17 cellular contexts compared by ENCODE assay signal in genomic region chr11:36399745-36400144, GRCh38.
DNase-seq lines count a peak whose midpoint lies in the region; ATAC-seq and TF ChIP-seq lines count a peak whose summit lies in the region.
"Had no signal": no experiment of that assay in that cellular context is flagged by ENCODE, and none has a peak within 500 bp of the region (broad histone marks: within the 10 kb centered on the region; RNA-seq: fewer than 3 reads in every experiment).

No MANE protein-coding gene starts in this region.

- no peak for DNase-seq in activated T-cell treated with anti-CD3 and anti-CD28 coated beads, Interleukin-2, amount 50 U/mL, for 72 hours
- DNase-seq in activated T-cell treated with anti-CD3 and anti-CD28 coated beads, Interleukin-2, amount 50 U/mL, for 24 hours = no peak
- DNase-seq in activated naive CD8-positive, alpha-beta T cell treated with anti-CD3 and anti-CD28 coated beads, Interleukin-2, amount 50 U/mL, for 24 hours = no peak
- DNase-seq in hepatocyte (ENCODE audit: low spot score) (peak; percentile 29), medulla oblongata (ENCODE audit: extremely low spot score) (no peak)
- no peak for DNase-seq in stimulated activated effector memory CD8-positive, alpha-beta T cell treated with anti-CD3 and anti-CD28 coated beads, Interleukin-12 subunit alpha, Interleukin-12 subunit beta, amount 100 ng/mL, for 72 hours (ENCODE audit: low spot score in 2 of 2)
- DNase-seq in CD4-positive, alpha-beta T cell = no peak
- DNase-seq: C1 segment of cervical spinal cord, COR-L47, DMS153, NCI-H1092, NCI-H146, NCI-H2081, NCI-H748 treated with DMSO at 0.1 percent for 48 hours had no signal

- H2AFZ ChIP-seq in hepatocyte = no peak overlapping the region

- H3K9me3 Mint-ChIP-seq in activated T-cell treated with anti-CD3 and anti-CD28 coated beads, Interleukin-2, amount 50 U/mL, for 72 hours = no peaks in the 10 kb centered on the region
- no peaks in the 10 kb centered on the region for H3K9me3 Mint-ChIP-seq in activated T-cell treated with anti-CD3 and anti-CD28 coated beads, Interleukin-2, amount 50 U/mL, for 24 hours
- no peaks in the 10 kb centered on the region for H3K9me3 Mint-ChIP-seq in activated naive CD8-positive, alpha-beta T cell treated with anti-CD3 and anti-CD28 coated beads, Interleukin-2, amount 50 U/mL, for 24 hours
- H3K9me3 Mint-ChIP-seq in stimulated activated effector memory CD8-positive, alpha-beta T cell treated with anti-CD3 and anti-CD28 coated beads, Interleukin-12 subunit alpha, Interleukin-12 subunit beta, amount 100 ng/mL, for 72 hours = no peaks in the 10 kb centered on the region
- no peaks in the 10 kb centered on the region for H3K9me3 Mint-ChIP-seq in CD4-positive, alpha-beta T cell

- no peaks in the 10 kb centered on the region for H4K20me1 ChIP-seq in hepatocyte (ENCODE audit: insufficient read depth, poor library complexity, severe bottlenecking)

- H3K4me1 ChIP-seq in hepatocyte (ENCODE audit: insufficient read depth) = peaks cover 7% of the 10 kb centered on the region

- H3K4me1 Mint-ChIP-seq in activated T-cell treated with anti-CD3 and anti-CD28 coated beads, Interleukin-2, amount 50 U/mL, for 72 hours (ENCODE audit: low read depth) = peaks cover 32% of the 10 kb centered on the region
- peaks cover 24% of the 10 kb centered on the region for H3K4me1 Mint-ChIP-seq in activated T-cell treated with anti-CD3 and anti-CD28 coated beads, Interleukin-2, amount 50 U/mL, for 24 hours (ENCODE audit: low read depth)
- H3K4me1 Mint-ChIP-seq in activated naive CD8-positive, alpha-beta T cell treated with anti-CD3 and anti-CD28 coated beads, Interleukin-2, amount 50 U/mL, for 24 hours = peaks cover 35% of the 10 kb centered on the region
- H3K4me1 Mint-ChIP-seq in stimulated activated effector memory CD8-positive, alpha-beta T cell treated with anti-CD3 and anti-CD28 coated beads, Interleukin-12 subunit alpha, Interleukin-12 subunit beta, amount 100 ng/mL, for 72 hours = peaks cover 54% of the 10 kb centered on the region
- H3K4me1 Mint-ChIP-seq in CD4-positive, alpha-beta T cell (ENCODE audit: low read depth) = peaks cover 19% of the 10 kb centered on the region

- H3K36me3 Mint-ChIP-seq in activated T-cell treated with anti-CD3 and anti-CD28 coated beads, Interleukin-2, amount 50 U/mL, for 72 hours (ENCODE audit: insufficient read depth in 2 of 2) = peaks cover 2 to 3% of the 10 kb centered on the region in 2 donors
- peaks cover 35% of the 10 kb centered on the region for H3K36me3 Mint-ChIP-seq in activated T-cell treated with anti-CD3 and anti-CD28 coated beads, Interleukin-2, amount 50 U/mL, for 24 hours (ENCODE audit: low read depth)
- H3K36me3 Mint-ChIP-seq in activated naive CD8-positive, alpha-beta T cell treated with anti-CD3 and anti-CD28 coated beads, Interleukin-2, amount 50 U/mL, for 24 hours (ENCODE audit: low read depth) = peaks cover 18% of the 10 kb centered on the region
- H3K36me3 Mint-ChIP-seq in stimulated activated effector memory CD8-positive, alpha-beta T cell treated with anti-CD3 and anti-CD28 coated beads, Interleukin-12 subunit alpha, Interleukin-12 subunit beta, amount 100 ng/mL, for 72 hours = peaks cover 100% of the 10 kb centered on the region
- H3K36me3 Mint-ChIP-seq in CD4-positive, alpha-beta T cell (ENCODE audit: low read depth) = peaks cover 4% of the 10 kb centered on the region

- H3K36me3 ChIP-seq in hepatocyte (replicated peaks; ENCODE audit: insufficient read depth, low read depth) = no peaks in the 10 kb centered on the region

- no peak for ATAC-seq in activated T-cell treated with anti-CD3 and anti-CD28 coated beads, Interleukin-2, amount 50 U/mL, for 72 hours (replicated peaks in 1 of 2)
- ATAC-seq in activated naive CD8-positive, alpha-beta T cell treated with anti-CD3 and anti-CD28 coated beads, Interleukin-2, amount 50 U/mL, for 24 hours = no peak
- ATAC-seq in stimulated activated effector memory CD8-positive, alpha-beta T cell treated with anti-CD3 and anti-CD28 coated beads, Interleukin-12 subunit alpha, Interleukin-12 subunit beta, amount 100 ng/mL, for 72 hours = no peak
- ATAC-seq in GM21619 (IDR thresholded peaks at IDR 0.05; ENCODE audit: unreplicated experiment) = no peak
- ATAC-seq in CD4-positive, alpha-beta T cell (ENCODE audit: poor library complexity) = no peak
- ATAC-seq: A549 had no signal

- CTCF ChIA-PET in CD4-positive, alpha-beta T cell (lab: Charles Lee) = no interaction called here

- no peaks in the 10 kb centered on the region for H3K9me3 ChIP-seq in hepatocyte (ENCODE audit: low read depth)
- no peaks in the 10 kb centered on the region for H3K9me3 ChIP-seq in CD4-positive, alpha-beta T cell (ENCODE audit: control insufficient read depth, low read length)
- H3K9me3 ChIP-seq: A549 had no signal

- intact Hi-C loops in CD4-positive, alpha-beta T cell (cut with DNase I, micrococcal nuclease) = no loop called here

- no peak for TF ChIP-seq CTCF in hepatocyte (IDR thresholded peaks at IDR 0.05; ENCODE audit: poor library complexity)
- no peak for TF ChIP-seq CTCF in CD4-positive, alpha-beta T cell (IDR thresholded peaks at IDR 0.05)

- H3K27ac ChIP-seq in hepatocyte = peak overlapping the region; percentile 2
- no peak overlapping the region for H3K27ac ChIP-seq in CD4-positive, alpha-beta T cell (ENCODE audit: low read depth, low read length)
- H3K27ac ChIP-seq: A549, RWPE1 had no signal

- no peaks in the 10 kb centered on the region for H3K27me3 Mint-ChIP-seq in activated T-cell treated with anti-CD3 and anti-CD28 coated beads, Interleukin-2, amount 50 U/mL, for 72 hours (ENCODE audit: low read depth)
- H3K27me3 Mint-ChIP-seq in activated T-cell treated with anti-CD3 and anti-CD28 coated beads, Interleukin-2, amount 50 U/mL, for 24 hours = no peaks in the 10 kb centered on the region
- peaks cover 15% of the 10 kb centered on the region for H3K27me3 Mint-ChIP-seq in activated naive CD8-positive, alpha-beta T cell treated with anti-CD3 and anti-CD28 coated beads, Interleukin-2, amount 50 U/mL, for 24 hours
- H3K27me3 Mint-ChIP-seq in CD4-positive, alpha-beta T cell = no peaks in the 10 kb centered on the region

- H3K4me3 ChIP-seq in hepatocyte = no peak overlapping the region
- H3K4me3 ChIP-seq: A549 had no signal

- 94% methylated on average over 5 of the region's 5 CpGs for WGBS in hepatocyte (ENCODE audit: low lambda C conversion rate, missing lambda C conversion rate)

- peak overlapping the region; percentile 58 for H3K27ac Mint-ChIP-seq in activated T-cell treated with anti-CD3 and anti-CD28 coated beads, Interleukin-2, amount 50 U/mL, for 72 hours
- H3K27ac Mint-ChIP-seq in activated T-cell treated with anti-CD3 and anti-CD28 coated beads, Interleukin-2, amount 50 U/mL, for 24 hours = no peak overlapping the region
- H3K27ac Mint-ChIP-seq in activated naive CD8-positive, alpha-beta T cell treated with anti-CD3 and anti-CD28 coated beads, Interleukin-2, amount 50 U/mL, for 24 hours = peak overlapping the region; percentile 4
- peak overlapping the region; percentile 82 for H3K27ac Mint-ChIP-seq in stimulated activated effector memory CD8-positive, alpha-beta T cell treated with anti-CD3 and anti-CD28 coated beads, Interleukin-12 subunit alpha, Interleukin-12 subunit beta, amount 100 ng/mL, for 72 hours
- no peak overlapping the region for H3K27ac Mint-ChIP-seq in CD4-positive, alpha-beta T cell

- H3K4me3 Mint-ChIP-seq in activated T-cell treated with anti-CD3 and anti-CD28 coated beads, Interleukin-2, amount 50 U/mL, for 72 hours = no peak overlapping the region
- H3K4me3 Mint-ChIP-seq in activated T-cell treated with anti-CD3 and anti-CD28 coated beads, Interleukin-2, amount 50 U/mL, for 24 hours = no peak overlapping the region
- no peak overlapping the region for H3K4me3 Mint-ChIP-seq in activated naive CD8-positive, alpha-beta T cell treated with anti-CD3 and anti-CD28 coated beads, Interleukin-2, amount 50 U/mL, for 24 hours
- H3K4me3 Mint-ChIP-seq in stimulated activated effector memory CD8-positive, alpha-beta T cell treated with anti-CD3 and anti-CD28 coated beads, Interleukin-12 subunit alpha, Interleukin-12 subunit beta, amount 100 ng/mL, for 72 hours = no peak overlapping the region
- H3K4me3 Mint-ChIP-seq in CD4-positive, alpha-beta T cell = no peak overlapping the region

- no peak overlapping the region for H3K4me2 ChIP-seq in hepatocyte
- H3K4me2 ChIP-seq: A549 had no signal

- no peaks in the 10 kb centered on the region for H3K79me2 ChIP-seq in hepatocyte

- POLR2A ChIA-PET in CD4-positive, alpha-beta T cell (lab: Charles Lee) = interaction anchor here (1.5 kb wide), 1 partner anchor 13 kb away, joined by 5 read pairs; no protein-coding TSS in a partner anchor

- H3K27me3 ChIP-seq in hepatocyte = no peaks in the 10 kb centered on the region
- H3K27me3 ChIP-seq in CD4-positive, alpha-beta T cell (ENCODE audit: control insufficient read depth, insufficient read depth, low read length) = no peaks in the 10 kb centered on the region

- H3K9me2 ChIP-seq in hepatocyte (replicated peaks; ENCODE audit: insufficient read depth) = no peaks in the 10 kb centered on the region

Comparison
In these comparisons a context has a peak if more than half of its experiments do, and no peak if none do; other contexts are left out.
1. H3K27ac Mint-ChIP-seq: peak in activated T-cell treated with anti-CD3 and anti-CD28 coated beads, Interleukin-2, amount 50 U/mL, for 72 hours (single experiment), activated naive CD8-positive, alpha-beta T cell treated with anti-CD3 and anti-CD28 coated beads, Interleukin-2, amount 50 U/mL, for 24 hours (single experiment) and stimulated activated effector memory CD8-positive, alpha-beta T cell treated with anti-CD3 and anti-CD28 coated beads, Interleukin-12 subunit alpha, Interleukin-12 subunit beta, amount 100 ng/mL, for 72 hours (single experiment); none in activated T-cell treated with anti-CD3 and anti-CD28 coated beads, Interleukin-2, amount 50 U/mL, for 24 hours (single experiment) and CD4-positive, alpha-beta T cell (single experiment).